Comparison of ENCODE assay signal across 1 cellular context in genomic region chr7:77542895-77543294, GRCh38.
TF ChIP-seq lines count a peak whose summit lies in the region.

No MANE protein-coding gene starts in this region.

TF ChIP-seq in WTC11, 78 proteins besides CTCF, POLR2A, EP300 and RAD21 (continued from another document):
- no peak for TF ChIP-seq ZNF512 (CRISPR knock-in tag; IDR thresholded peaks at IDR 0.05; ENCODE audit: borderline replicate concordance)
- TF ChIP-seq ELF4 (CRISPR knock-in tag; IDR thresholded peaks at IDR 0.05; ENCODE audit: low read depth), result no peak
- no peak for TF ChIP-seq E2F5 (CRISPR knock-in tag; IDR thresholded peaks at IDR 0.05)
- TF ChIP-seq ZNF263 (CRISPR knock-in tag; IDR thresholded peaks at IDR 0.05; ENCODE audit: low read depth), result no peak
- TF ChIP-seq JUN (CRISPR knock-in tag; IDR thresholded peaks at IDR 0.05), result no peak
- TF ChIP-seq E2F4 (CRISPR knock-in tag; IDR thresholded peaks at IDR 0.05; ENCODE audit: borderline replicate concordance, low read depth), result no peak
- no peak for TF ChIP-seq MYBL2 (CRISPR knock-in tag; IDR thresholded peaks at IDR 0.05)
